Comparison of ENCODE assay signal across 11 cellular contexts in genomic region chr7:5382281-5383041, GRCh38. TPM values are rescaled to one million over a fixed set of nuclear protein-coding genes. Genes with fewer than 3 reads are reported as not detected.
DNase-seq lines count a peak whose midpoint lies in the region; ATAC-seq and TF ChIP-seq lines count a peak whose summit lies in the region.
"Had no signal": no experiment of that assay in that cellular context is flagged by ENCODE, and none has a peak within 500 bp of the region (broad histone marks: within the 10 kb centered on the region; RNA-seq: fewer than 3 reads in every experiment).

No MANE protein-coding gene starts in this region.

- H2AFZ ChIP-seq in IMR-90 (replicated peaks; ENCODE audit: low read length, poor library complexity): no peak overlapping the region

- H3K9me1 ChIP-seq in IMR-90 (ENCODE audit: insufficient read depth, low read length): peaks cover 13% of the 10 kb centered on the region

- no peak overlapping the region for H2AK5ac ChIP-seq in IMR-90 (ENCODE audit: low read depth, low read length)

- no peak overlapping the region for H3K4ac ChIP-seq in IMR-90 (ENCODE audit: low read depth, low read length)

- H3K14ac ChIP-seq in IMR-90 (replicated peaks; ENCODE audit: low read depth, low read length): no peak overlapping the region; the same call in 1 of the 2 replicates

- no peak overlapping the region for H3K18ac ChIP-seq in IMR-90 (ENCODE audit: low read depth, low read length)

- H3K79me1 ChIP-seq in IMR-90 (ENCODE audit: low read depth in 1 of 2, low read length in 2 of 2): peaks cover 3 to 67% of the 10 kb centered on the region in 2 experiments

- DNase-seq in AG08395 (ENCODE audit: low spot score) (peak; percentile 38), IMR-90 (peak; percentile 15), cerebellum (ENCODE audit: low spot score) (peak; percentile 54), midbrain (lab: John Stamatoyannopoulos, UW) (peak; percentile 23), RKO (ENCODE audit: low spot score) (no peak), MCF 10A (ENCODE audit: unreplicated experiment) (no peak), HuH-7.5 (ENCODE audit: low spot score) (no peak)
- DNase-seq: NCI-H2171, T-helper 2 cell had no signal

- H2BK20ac ChIP-seq in IMR-90 (ENCODE audit: low read depth, low read length): no peak overlapping the region

- H2BK120ac ChIP-seq in IMR-90 (ENCODE audit: low read depth, low read length): no peak overlapping the region

- in situ Hi-C loops in IMR-90 (cut with MboI; ENCODE audit: low sequenced_read_pairs): no loop called here

- H3K9me3 ChIP-seq in IMR-90 (ENCODE audit: control insufficient read depth, insufficient read depth, low read length): no peaks in the 10 kb centered on the region

- CTCF ChIA-PET in IMR-90 (lab: Yijun Ruan, JAX) (no interaction called here), MCF 10A (lab: Yijun Ruan, JAX) (interaction anchor here (0.6 to 1.6 kb wide), 4 partner anchors 17 to 78 kb away, joined by 3 to 6 read pairs (median 4); no protein-coding TSS in a partner anchor)

- no peaks in the 10 kb centered on the region for H3K27me3 ChIP-seq in IMR-90 (ENCODE audit: control insufficient read depth, insufficient read depth, low read length)

- H4K20me1 ChIP-seq in IMR-90 (ENCODE audit: insufficient read depth, low read length): peaks cover 89% of the 10 kb centered on the region

- H3K27me3 Mint-ChIP-seq in MCF 10A (ENCODE audit: insufficient read depth, unreplicated experiment): no peaks in the 10 kb centered on the region

- BruUV-seq in IMR-90 (replicated peaks; lab: Mats Ljungman, UMichigan): no TSS peak
- no TSS peak for BruUV-seq in MCF 10A (replicated peaks; lab: Mats Ljungman, UMichigan)

- H2BK15ac ChIP-seq in IMR-90 (ENCODE audit: low read depth, low read length): no peak overlapping the region

- TF ChIP-seq CTCF in IMR-90 (conservative IDR thresholded peaks at IDR 0.05; ENCODE audit: low read depth, low read length) (no peak), MCF 10A (IDR thresholded peaks at IDR 0.05; ENCODE audit: unreplicated experiment) (no peak)

- peaks cover 7% of the 10 kb centered on the region for H3K4me1 Mint-ChIP-seq in MCF 10A (ENCODE audit: insufficient read depth, unreplicated experiment)

- H3K9ac ChIP-seq in IMR-90 (ENCODE audit: low read depth, low read length): no peak overlapping the region

- TF ChIP-seq RAD21 in IMR-90 (IDR thresholded peaks at IDR 0.05; ENCODE audit: low read length): no peak

- no peak overlapping the region for H4K8ac ChIP-seq in IMR-90 (ENCODE audit: low read depth in 2 of 2, low read length in 2 of 2)

- no peak overlapping the region for H3K4me3 Mint-ChIP-seq in MCF 10A (ENCODE audit: unreplicated experiment)

- H2AK9ac ChIP-seq in IMR-90 (replicated peaks; ENCODE audit: low read depth, low read length, poor library complexity): peak overlapping the region; percentile 72

- POLR2A ChIA-PET in IMR-90 (lab: Charles Lee; ENCODE audit: unreplicated experiment): no interaction called here
- POLR2A ChIA-PET in MCF 10A (lab: Yijun Ruan, JAX): no interaction called here

- H3K4me3 ChIP-seq in IMR-90 (ENCODE audit: insufficient read depth, low read depth, low read length): no peak overlapping the region
- H3K4me3 ChIP-seq: lung had no signal

- peak overlapping the region; percentile 49; the same call in 1 of the 2 replicates for H3K23ac ChIP-seq in IMR-90 (ENCODE audit: low read depth, low read length)

- no peak overlapping the region for H3K27ac Mint-ChIP-seq in MCF 10A (ENCODE audit: low read depth, unreplicated experiment)

- no peak for TF ChIP-seq POLR2A in IMR-90 (IDR thresholded peaks at IDR 0.05; ENCODE audit: low read depth, low read length)

- 31% methylated on average over 3 of the region's 23 CpGs; no CpG with 5 or more reads in 1 of the 2 experiments for WGBS in IMR-90 (ENCODE audit: extremely low coverage in 2 of 2, insufficient read length in 1 of 2), 2 experiments

- H4K91ac ChIP-seq in IMR-90 (ENCODE audit: insufficient read depth, low read depth, low read length): no peak overlapping the region

- intact Hi-C loops in IMR-90 (cut with micrococcal nuclease): no loop called here
- intact Hi-C loops in MCF 10A (cut with micrococcal nuclease): no loop called here

- dilution Hi-C loops in IMR-90 (cut with HindIII; ENCODE audit: low sequenced_read_pairs, unreplicated experiment): no loop called here

- ATAC-seq in IMR-90 (ENCODE audit: low read depth): peak; percentile 50
- no peak for ATAC-seq in GM18870 (IDR thresholded peaks at IDR 0.05; ENCODE audit: unreplicated experiment)

- no peak overlapping the region for H2BK5ac ChIP-seq in IMR-90 (ENCODE audit: low read depth, low read length, poor library complexity, severe bottlenecking)

- H3K36me3 ChIP-seq in IMR-90 (ENCODE audit: control insufficient read depth, insufficient read depth, low read length): peaks cover 27% of the 10 kb centered on the region

- H3K36me3 Mint-ChIP-seq in MCF 10A (ENCODE audit: insufficient read depth, unreplicated experiment): peaks cover 55% of the 10 kb centered on the region

- no peak overlapping the region for H3K27ac ChIP-seq in IMR-90 (ENCODE audit: insufficient read depth, low read length)

- peaks cover 14% of the 10 kb centered on the region for H3K4me1 ChIP-seq in IMR-90 (ENCODE audit: control insufficient read depth, insufficient read depth, low read length)

- H3K9me3 Mint-ChIP-seq in MCF 10A (ENCODE audit: unreplicated experiment): no peaks in the 10 kb centered on the region

- peak overlapping the region; percentile 23; the same call in 1 of the 2 replicates for H3K4me2 ChIP-seq in IMR-90 (ENCODE audit: low read depth, low read length)

- H4K5ac ChIP-seq in IMR-90 (ENCODE audit: low read depth, low read length): no peak overlapping the region

- H3K56ac ChIP-seq in IMR-90 (ENCODE audit: extremely low read depth, insufficient read depth, low read length): no peak overlapping the region; the same call in 1 of the 2 replicates

TF ChIP-seq in IMR-90, 13 proteins besides CTCF, POLR2A, EP300 and RAD21:
- no peak for TF ChIP-seq FOS (IDR thresholded peaks at IDR 0.05; ENCODE audit: low read depth, low read length)
- TF ChIP-seq RCOR1 (IDR thresholded peaks at IDR 0.05; ENCODE audit: insufficient replicate concordance, low read length): no peak
- TF ChIP-seq BHLHE40 (IDR thresholded peaks at IDR 0.05; ENCODE audit: low read depth, low read length): no peak

RNA-seq across cellular contexts. Expression of gene TNRC18, which starts 41.2 kb away (rescaled TPM):
- total RNA-seq in IMR-90 (2012; rRNA removed) (4.7 and 5.3 TPM in 2 replicates), cerebellum (64.9 TPM), MCF 10A (2022) (120 and 132 TPM in 2 replicates)
- polyA plus RNA-seq in IMR-90 (2012; rRNA removed): 29.6 and 37.9 TPM in 2 replicates
- polyA plus RNA-seq in IMR-90 (2012; cell fraction: cytosol; rRNA removed): 37.7 and 43.0 TPM in 2 replicates
- polyA plus RNA-seq in IMR-90 (2012; cell fraction: nucleus; rRNA removed; ENCODE audit: low replicate concordance): 64.3 and 93.3 TPM in 2 replicates

Comparison
In these comparisons a context has a peak if more than half of its experiments do, and no peak if none do; other contexts are left out.
1. DNase-seq: peak in AG08395 (single experiment), IMR-90 (single experiment), cerebellum (single experiment) and midbrain (single experiment); none in RKO (single experiment), MCF 10A (single experiment) and HuH-7.5 (single experiment).
2. RNA of gene TNRC18, which starts 41.2 kb away (total RNA-seq): 120 to 132 TPM in MCF 10A and 64.9 TPM in cerebellum (single experiment); 4.7 to 5.3 TPM in IMR-90; every median in the first group is over 10 times any median in the second.